Comparison of ENCODE assay signal across 1 cellular context in the genomic region with DNA sequence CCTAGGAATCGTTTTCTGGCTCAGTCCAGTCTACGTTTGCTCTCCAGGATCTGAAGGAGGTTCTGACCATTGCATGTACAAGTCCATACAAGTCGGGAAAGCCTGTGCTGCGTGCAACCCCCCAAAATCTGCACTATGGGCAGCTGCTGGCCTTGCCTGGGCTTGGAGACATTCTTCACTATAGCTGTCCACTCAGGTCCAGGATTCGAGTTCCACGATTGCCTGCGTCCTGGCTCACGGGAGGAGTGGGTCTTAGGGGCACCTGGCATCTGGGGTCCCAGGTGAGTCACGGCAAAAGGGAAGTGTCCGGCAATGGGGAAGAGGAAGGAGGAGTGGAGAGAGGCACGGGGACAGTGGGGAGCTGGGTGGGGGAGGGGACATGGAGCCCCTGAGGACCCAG.
TF ChIP-seq lines count a peak whose summit lies in the region.

No MANE protein-coding gene starts in this region.

TF ChIP-seq in H1, 55 proteins besides CTCF, POLR2A, EP300 and RAD21 (continued from another document):
- TF ChIP-seq, protein P1, sequence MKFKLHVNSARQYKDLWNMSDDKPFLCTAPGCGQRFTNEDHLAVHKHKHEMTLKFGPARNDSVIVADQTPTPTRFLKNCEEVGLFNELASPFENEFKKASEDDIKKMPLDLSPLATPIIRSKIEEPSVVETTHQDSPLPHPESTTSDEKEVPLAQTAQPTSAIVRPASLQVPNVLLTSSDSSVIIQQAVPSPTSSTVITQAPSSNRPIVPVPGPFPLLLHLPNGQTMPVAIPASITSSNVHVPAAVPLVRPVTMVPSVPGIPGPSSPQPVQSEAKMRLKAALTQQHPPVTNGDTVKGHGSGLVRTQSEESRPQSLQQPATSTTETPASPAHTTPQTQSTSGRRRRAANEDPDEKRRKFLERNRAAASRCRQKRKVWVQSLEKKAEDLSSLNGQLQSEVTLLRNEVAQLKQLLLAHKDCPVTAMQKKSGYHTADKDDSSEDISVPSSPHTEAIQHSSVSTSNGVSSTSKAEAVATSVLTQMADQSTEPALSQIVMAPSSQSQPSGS (IDR thresholded peaks at IDR 0.05; ENCODE audit: low read length): no peak
- TF ChIP-seq RXRA (IDR thresholded peaks at IDR 0.05; ENCODE audit: insufficient read depth, low read depth, low read length): no peak
- no peak for TF ChIP-seq TAF1 (IDR thresholded peaks at IDR 0.05; ENCODE audit: low read depth, low read length)
- no peak for TF ChIP-seq POU5F1 (IDR thresholded peaks at IDR 0.05; ENCODE audit: low read depth, low read length)
